ENCODE assay signal across 15 cellular contexts in genomic region chr9:76873821-76874220, GRCh38. TPM values are rescaled to one million over a fixed set of nuclear protein-coding genes. Genes with fewer than 3 reads are reported as not detected.
A peak's percentile ranks its signal among the peaks of the same experiment; 100 is the strongest.
DNase-seq lines count a peak whose midpoint lies in the region; ATAC-seq and TF ChIP-seq lines count a peak whose summit lies in the region.
"Had no signal": no experiment of that assay in that cellular context is flagged by ENCODE, and none has a peak within 500 bp of the region (broad histone marks: within the 10 kb centered on the region; RNA-seq: fewer than 3 reads in every experiment).

No MANE protein-coding gene starts in this region.

- H3K56ac ChIP-seq in IMR-90 (ENCODE audit: extremely low read depth, insufficient read depth, low read length) = no peak overlapping the region

- BruUV-seq in IMR-90 (replicated peaks; lab: Mats Ljungman, UMichigan) = no TSS peak

- TF ChIP-seq POLR2A in IMR-90 (IDR thresholded peaks at IDR 0.05; ENCODE audit: low read depth, low read length) (no peak), esophagus squamous epithelium (IDR thresholded peaks at IDR 0.05) (no peak)

- no peak overlapping the region for H4K8ac ChIP-seq in IMR-90 (ENCODE audit: low read depth in 2 of 2, low read length in 2 of 2)

- TF ChIP-seq CTCF in IMR-90 (conservative IDR thresholded peaks at IDR 0.05; ENCODE audit: low read depth, low read length) (no peak), esophagus squamous epithelium (IDR thresholded peaks at IDR 0.05) (no peak), osteoblast (IDR thresholded peaks at IDR 0.05; ENCODE audit: extremely low read depth, low read depth, low read length) (no peak)

- no peak overlapping the region for H2BK15ac ChIP-seq in IMR-90 (ENCODE audit: low read depth, low read length)

- peak; percentile 21; the same call in 1 of the 2 replicates for ATAC-seq in IMR-90 (ENCODE audit: low read depth)
- ATAC-seq in GM18867 (IDR thresholded peaks at IDR 0.05; ENCODE audit: unreplicated experiment) = no peak
- ATAC-seq: naive thymus-derived CD4-positive, alpha-beta T cell; stimulated activated memory B cell treated with anti-CD40 and anti-IgM and Interleukin-4, amounts not matched to agents 10 μg/mL and 1 μg/mL and 100 μg/mL, for 72 hours had no signal

- no peak overlapping the region for H4K5ac ChIP-seq in IMR-90 (ENCODE audit: low read depth, low read length)

- H4K91ac ChIP-seq in IMR-90 (ENCODE audit: insufficient read depth, low read depth, low read length) = no peak overlapping the region

- H3K4me2 ChIP-seq in IMR-90 (ENCODE audit: low read depth, low read length) (no peak overlapping the region), osteoblast (ENCODE audit: insufficient read depth, low read length) (peak overlapping the region; percentile 44)

- no peak overlapping the region for H2AK5ac ChIP-seq in IMR-90 (ENCODE audit: low read depth, low read length)

- H2BK5ac ChIP-seq in IMR-90 (ENCODE audit: low read depth, low read length, poor library complexity, severe bottlenecking) = no peak overlapping the region

- no peaks in the 10 kb centered on the region for H4K20me1 ChIP-seq in IMR-90 (ENCODE audit: insufficient read depth, low read length)
- no peaks in the 10 kb centered on the region for H4K20me1 ChIP-seq in osteoblast (ENCODE audit: insufficient read depth, low read length)

- H3K4me1 ChIP-seq in IMR-90 (ENCODE audit: control insufficient read depth, insufficient read depth, low read length) = peaks cover 9% of the 10 kb centered on the region
- peaks cover 0 to 9% (median 4%) of the 10 kb centered on the region in 3 donors for H3K4me1 ChIP-seq in esophagus squamous epithelium
- peaks cover 30% of the 10 kb centered on the region for H3K4me1 ChIP-seq in osteoblast (ENCODE audit: insufficient read depth, low read length)
- H3K4me1 ChIP-seq in urinary bladder (ENCODE audit: insufficient read depth) = no peaks in the 10 kb centered on the region
- H3K4me1 ChIP-seq in HAP-1 = no peaks in the 10 kb centered on the region

- dilution Hi-C loops in IMR-90 (cut with HindIII; ENCODE audit: low sequenced_read_pairs, unreplicated experiment) = no loop called here

- no peaks in the 10 kb centered on the region for H3K27me3 ChIP-seq in IMR-90 (ENCODE audit: control insufficient read depth, insufficient read depth, low read length)
- H3K27me3 ChIP-seq in esophagus squamous epithelium = no peaks in the 10 kb centered on the region
- H3K27me3 ChIP-seq in osteoblast (ENCODE audit: insufficient read depth, low read length) = no peaks in the 10 kb centered on the region
- H3K27me3 ChIP-seq in HAP-1 (ENCODE audit: low read depth) = no peaks in the 10 kb centered on the region

- no peak overlapping the region for H3K27ac ChIP-seq in IMR-90 (ENCODE audit: insufficient read depth, low read length)
- H3K27ac ChIP-seq in esophagus squamous epithelium = peak overlapping the region in 3 of 4 donors; percentile 77 to 82 (median 81)
- H3K27ac ChIP-seq in osteoblast (ENCODE audit: low read depth, low read length) = peak overlapping the region; percentile 56
- peak overlapping the region; percentile 19 for H3K27ac ChIP-seq in urinary bladder (ENCODE audit: low read depth)

- no peaks in the 10 kb centered on the region for H3K9me3 ChIP-seq in IMR-90 (ENCODE audit: control insufficient read depth, insufficient read depth, low read length)
- no peaks in the 10 kb centered on the region for H3K9me3 ChIP-seq in esophagus squamous epithelium
- no peaks in the 10 kb centered on the region for H3K9me3 ChIP-seq in osteoblast (ENCODE audit: low read depth, low read length)
- H3K9me3 ChIP-seq in HAP-1 = no peaks in the 10 kb centered on the region

- no peak overlapping the region for H2BK120ac ChIP-seq in IMR-90 (ENCODE audit: low read depth, low read length)

- in situ Hi-C loops in IMR-90 (cut with MboI; ENCODE audit: low sequenced_read_pairs) = no loop called here
- in situ Hi-C loops in HAP-1 (cut with MboI; ENCODE audit: low sequenced_read_pairs) = loop anchor here (10.0 kb wide), 1 partner anchor 61 kb away; no protein-coding TSS in a partner anchor

- POLR2A ChIA-PET in IMR-90 (lab: Charles Lee; ENCODE audit: unreplicated experiment) = no interaction called here

- no peak overlapping the region for H2BK20ac ChIP-seq in IMR-90 (ENCODE audit: low read depth, low read length)

- H3K9me1 ChIP-seq in IMR-90 (ENCODE audit: insufficient read depth, low read length) = no peaks in the 10 kb centered on the region

- H3K4ac ChIP-seq in IMR-90 (ENCODE audit: low read depth, low read length) = no peak overlapping the region

- intact Hi-C loops in IMR-90 (cut with micrococcal nuclease) = no loop called here
- intact Hi-C loops in esophagus squamous epithelium (cut with DNase I) = no loop called here

- CTCF ChIA-PET in IMR-90 (lab: Yijun Ruan, JAX) = no interaction called here

- WGBS in IMR-90 (ENCODE audit: extremely low coverage in 2 of 2, insufficient read length in 1 of 2), 2 experiments = no CpG with 5 or more reads among the region's 2 CpGs
- WGBS in esophagus squamous epithelium, 2 donors = 63 to 76% methylated on average over 2 of the region's 2 CpGs
- 42% methylated on average over 2 of the region's 2 CpGs for WGBS in urinary bladder

- H2AK9ac ChIP-seq in IMR-90 (replicated peaks; ENCODE audit: low read depth, low read length, poor library complexity) = no peak overlapping the region

- H3K36me3 ChIP-seq in IMR-90 (ENCODE audit: control insufficient read depth, insufficient read depth, low read length) = no peaks in the 10 kb centered on the region
- no peaks in the 10 kb centered on the region for H3K36me3 ChIP-seq in esophagus squamous epithelium
- H3K36me3 ChIP-seq in osteoblast (ENCODE audit: insufficient read depth, low read length) = no peaks in the 10 kb centered on the region
- no peaks in the 10 kb centered on the region for H3K36me3 ChIP-seq in urinary bladder (ENCODE audit: insufficient read depth)
- H3K36me3 ChIP-seq in HAP-1 (replicated peaks) = no peaks in the 10 kb centered on the region

- no peak overlapping the region for H3K14ac ChIP-seq in IMR-90 (replicated peaks; ENCODE audit: low read depth, low read length)

- no peak for DNase-seq in IMR-90
- DNase-seq in esophagus squamous epithelium (lab: John Stamatoyannopoulos, UW) = no peak
- DNase-seq in osteoblast (ENCODE audit: insufficient read length, low spot score, missing footprints) = no peak
- no peak for DNase-seq in HAP-1 (ENCODE audit: low spot score in 2 of 2)
- DNase-seq in 8988T = no peak
- DNase-seq in NK-92 treated with Interleukin-12 subunit alpha and Interleukin-12 subunit beta, amount 100 ng/mL, for 24 hours (lab: John Stamatoyannopoulos, UW) = no peak
- DNase-seq: activated CD4-positive, CD25-positive, alpha-beta regulatory T cell treated with anti-CD3 and anti-CD28 coated beads, Interleukin-2, amount 50 U/mL, for 72 hours; effector CD8-positive, alpha-beta T cell; naive thymus-derived CD4-positive, alpha-beta T cell; NCI-H1417 treated with DMSO at 0.1 percent for 48 hours; SIG-M5; stimulated activated CD4-positive, alpha-beta T cell treated with anti-CD3 and anti-CD28 coated beads, Interleukin-12 subunit alpha, Interleukin-12 subunit beta, amount 100 ng/mL, for 4 hours had no signal

- H3K79me1 ChIP-seq in IMR-90 (ENCODE audit: low read depth in 1 of 2, low read length in 2 of 2) = no peaks in the 10 kb centered on the region

- H3K9ac ChIP-seq in IMR-90 (ENCODE audit: low read depth, low read length) = no peak overlapping the region

- no peak overlapping the region for H3K23ac ChIP-seq in IMR-90 (ENCODE audit: low read depth, low read length)

- no peak for TF ChIP-seq RAD21 in IMR-90 (IDR thresholded peaks at IDR 0.05; ENCODE audit: low read length)

- H2AFZ ChIP-seq in IMR-90 (replicated peaks; ENCODE audit: low read length, poor library complexity) (no peak overlapping the region), osteoblast (ENCODE audit: low read length) (peak overlapping the region; percentile 79)

- H3K18ac ChIP-seq in IMR-90 (ENCODE audit: low read depth, low read length) = no peak overlapping the region

- no peaks in the 10 kb centered on the region for H3K79me2 ChIP-seq in osteoblast (ENCODE audit: insufficient read depth, low read length)

- no peak overlapping the region for H3K4me3 ChIP-seq in IMR-90 (ENCODE audit: insufficient read depth, low read depth, low read length)
- no peak overlapping the region for H3K4me3 ChIP-seq in esophagus squamous epithelium
- H3K4me3 ChIP-seq in osteoblast (ENCODE audit: insufficient read depth, low read length) = no peak overlapping the region
- H3K4me3 ChIP-seq in urinary bladder (ENCODE audit: low read depth, low read length) = no peak overlapping the region
- no peak overlapping the region for H3K4me3 ChIP-seq in HAP-1

TF ChIP-seq in IMR-90, 13 proteins besides CTCF, POLR2A, EP300 and RAD21 (continues in another document):
- TF ChIP-seq MXI1 (IDR thresholded peaks at IDR 0.05; ENCODE audit: borderline replicate concordance, low read depth, low read length) (no peak), CHD1 (IDR thresholded peaks at IDR 0.05; ENCODE audit: low read depth, low read length) (no peak), USF2 (IDR thresholded peaks at IDR 0.05; ENCODE audit: low read depth, low read length) (no peak), NFE2L2 (IDR thresholded peaks at IDR 0.05; ENCODE audit: low read depth, low read length) (no peak), MAFK (IDR thresholded peaks at IDR 0.05; ENCODE audit: low read depth, low read length) (no peak), FOS (IDR thresholded peaks at IDR 0.05; ENCODE audit: low read depth, low read length) (no peak), CEBPB (IDR thresholded peaks at IDR 0.05; ENCODE audit: low read depth, low read length) (no peak), RFX5 (IDR thresholded peaks at IDR 0.05; ENCODE audit: low read depth, low read length) (no peak), BHLHE40 (IDR thresholded peaks at IDR 0.05; ENCODE audit: low read depth, low read length) (no peak), SMC3 (IDR thresholded peaks at IDR 0.05; ENCODE audit: low read depth, low read length) (no peak), MAZ (IDR thresholded peaks at IDR 0.05; ENCODE audit: borderline replicate concordance, low read depth, low read length) (no peak)

RNA-seq across cellular contexts. Expression of gene PRUNE2, which starts 32.1 kb away (rescaled TPM):
- 1.4 and 1.6 TPM in 2 replicates for total RNA-seq in IMR-90 (2012; rRNA removed)
- 0.40 and 0.70 TPM in 2 replicates for polyA plus RNA-seq in IMR-90 (2012; rRNA removed)
- polyA plus RNA-seq in IMR-90 (2012; cell fraction: cytosol; rRNA removed) = 0.11 and 0.36 TPM in 2 replicates
- polyA plus RNA-seq in IMR-90 (2012; cell fraction: nucleus; rRNA removed; ENCODE audit: low replicate concordance) = 0.14 and 0.77 TPM in 2 replicates
- total RNA-seq in esophagus squamous epithelium = 100 to 1,000 TPM in 1 of 4 donors, 10 to 100 TPM in 2, 1 to 10 TPM in 1; 9.9 to 126 (median 26.7) TPM
- 59.2 and 80.0 TPM in 2 replicates for total RNA-seq in osteoblast
- total RNA-seq in urinary bladder = 83.9 TPM
- polyA plus RNA-seq in urinary bladder = 181 TPM
- polyA plus RNA-seq: naive thymus-derived CD4-positive, alpha-beta T cell had no signal
